Comparison of ENCODE assay signal across 8 cellular contexts in genomic region chr1:26862781-26863676, GRCh38. TPM values are rescaled to one million over a fixed set of nuclear protein-coding genes. Genes with fewer than 3 reads are reported as not detected.
A peak's percentile ranks its signal among the peaks of the same experiment; 100 is the strongest.
DNase-seq lines count a peak whose midpoint lies in the region; ATAC-seq, FAIRE-seq and TF ChIP-seq lines count a peak whose summit lies in the region.

Gene SFN (plus strand): TSS chr1:26863149. CDS start chr1:26863213, 64 bp downstream.

- peaks cover 25% of the 10 kb centered on the region for H3K4me1 Mint-ChIP-seq in activated T-cell treated with anti-CD3 and anti-CD28 coated beads, Interleukin-2, amount 50 U/mL, for 72 hours (ENCODE audit: low read depth)

- H3K27ac ChIP-seq in heart left ventricle (peak within 1 kb of the TSS in 1 of 12 donors; percentile 84), right atrium auricular region (peak within 1 kb of the TSS in 1 of 2 donors; percentile 100)

- H3K9me3 ChIP-seq in heart left ventricle (no peaks in the 10 kb centered on the region), right atrium auricular region (no peaks in the 10 kb centered on the region)

- FAIRE-seq in frontal cortex (lab: Jason Lieb, UNC) = no peak

- H3K4me3 ChIP-seq in heart left ventricle = peak within 1 kb of the TSS in 8 of 12 donors; percentile 59 to 78 (median 66)
- peak within 1 kb of the TSS; percentile 50 to 65 for H3K4me3 ChIP-seq in right atrium auricular region

- TF ChIP-seq CTCF in heart left ventricle (IDR thresholded peaks at IDR 0.05) (no peak), right atrium auricular region (IDR thresholded peaks at IDR 0.05) (no peak)

- no peaks in the 10 kb centered on the region for H3K9me3 Mint-ChIP-seq in activated T-cell treated with anti-CD3 and anti-CD28 coated beads, Interleukin-2, amount 50 U/mL, for 72 hours

- H3K36me3 ChIP-seq in heart left ventricle (peaks cover 0 to 5% (median 0%) of the 10 kb centered on the region in 9 donors), right atrium auricular region (no peaks in the 10 kb centered on the region)

- H3K27ac Mint-ChIP-seq in activated T-cell treated with anti-CD3 and anti-CD28 coated beads, Interleukin-2, amount 50 U/mL, for 72 hours = peak within 1 kb of the TSS; percentile 61

- peak within 1 kb of the TSS; percentile 96 to 98 for H3K4me3 Mint-ChIP-seq in activated T-cell treated with anti-CD3 and anti-CD28 coated beads, Interleukin-2, amount 50 U/mL, for 72 hours

- no peak for TF ChIP-seq POLR2A in heart left ventricle (IDR thresholded peaks at IDR 0.05)

- H3K27me3 ChIP-seq in heart left ventricle (no peaks in the 10 kb centered on the region), right atrium auricular region (no peaks in the 10 kb centered on the region)

- WGBS in heart left ventricle, 4 donors = 88 to 92% (median 90%) methylated on average over 35 to 37 of the region's 37 CpGs

- H3K36me3 Mint-ChIP-seq in activated T-cell treated with anti-CD3 and anti-CD28 coated beads, Interleukin-2, amount 50 U/mL, for 72 hours (ENCODE audit: insufficient read depth in 2 of 2) = no peaks in the 10 kb centered on the region

- ATAC-seq in heart left ventricle (no peak), left ventricle myocardium superior (no peak)
- no peak for ATAC-seq in activated T-cell treated with anti-CD3 and anti-CD28 coated beads, Interleukin-2, amount 50 U/mL, for 72 hours (replicated peaks in 1 of 2)

- peaks cover 0 to 19% (median 9%) of the 10 kb centered on the region in 12 donors for H3K4me1 ChIP-seq in heart left ventricle
- H3K4me1 ChIP-seq in right atrium auricular region = peaks cover 0 to 19% of the 10 kb centered on the region in 2 donors

- no peaks in the 10 kb centered on the region for H3K27me3 Mint-ChIP-seq in activated T-cell treated with anti-CD3 and anti-CD28 coated beads, Interleukin-2, amount 50 U/mL, for 72 hours (ENCODE audit: low read depth)

- no peak for DNase-seq in heart left ventricle
- no peak for DNase-seq in left ventricle myocardium superior
- DNase-seq in NCI-H510A treated with DMSO at 0.1 percent for 48 hours (lab: John Stamatoyannopoulos, UW) = peak; percentile 96
- peak; percentile 61 to 66 for DNase-seq in activated T-cell treated with anti-CD3 and anti-CD28 coated beads, Interleukin-2, amount 50 U/mL, for 72 hours
- no peak for DNase-seq in right atrium auricular region (ENCODE audit: low spot score)
- peak; percentile 50 to 59 (median 59) for DNase-seq in stimulated activated CD4-positive, alpha-beta T cell treated with anti-CD3 and anti-CD28 coated beads, Interleukin-12 subunit alpha, Interleukin-12 subunit beta, amount 100 ng/mL, for 48 hours (ENCODE audit: low read depth in 2 of 3, low spot score in 1 of 3)
- DNase-seq in NCI-H524 treated with DMSO at 0.1 percent for 48 hours (lab: John Stamatoyannopoulos, UW) = no peak
- DNase-seq in frontal cortex (ENCODE audit: low spot score in 2 of 2) = no peak

- intact Hi-C loops in heart left ventricle (cut with DNase I) = loop anchor here in 1 of 10 donors (5.0 kb wide), 1 partner anchor 51 kb away; no protein-coding TSS in a partner anchor
- intact Hi-C loops in left ventricle myocardium superior (cut with micrococcal nuclease) = no loop called here

RNA-seq across cellular contexts. Expression of gene SFN, which starts in this region (rescaled TPM):
- total RNA-seq in heart left ventricle (under 1 TPM in 2 of 9 donors, not detected in 7; 0.26 to 0.37 TPM), left ventricle myocardium superior (not detected), right atrium auricular region (under 1 TPM in 1 of 2 donors, not detected in 1; 0.51 TPM), frontal cortex (under 0.01 TPM)
- under 1 TPM; 0.11 to 0.42 TPM for polyA plus RNA-seq in heart left ventricle
- total RNA-seq in activated T-cell treated with anti-CD3 and anti-CD28 coated beads, Interleukin-2, amount 50 U/mL, for 72 hours = 1 to 10 TPM in 1 of 2 donors, under 1 TPM in 1; 0.86 to 2.2 TPM

Comparison
In these comparisons a context has a peak if more than half of its experiments do, and no peak if none do; other contexts are left out.
1. DNase-seq: peak in NCI-H510A treated with DMSO at 0.1 percent for 48 hours (single experiment), activated T-cell treated with anti-CD3 and anti-CD28 coated beads, Interleukin-2, amount 50 U/mL, for 72 hours (2 of 2) and stimulated activated CD4-positive, alpha-beta T cell treated with anti-CD3 and anti-CD28 coated beads, Interleukin-12 subunit alpha, Interleukin-12 subunit beta, amount 100 ng/mL, for 48 hours (3 of 3); none in heart left ventricle (0 of 5), left ventricle myocardium superior (single experiment), right atrium auricular region (single experiment), NCI-H524 treated with DMSO at 0.1 percent for 48 hours (single experiment) and frontal cortex (0 of 2).